In genomic region chr13:106836186-106836802, GRCh38 we compare ENCODE assay signal across 24 cellular contexts.
"Had no signal": no experiment of that assay in that cellular context is flagged by ENCODE, and none has a peak within 500 bp of the region (broad histone marks: within the 10 kb centered on the region; RNA-seq: fewer than 3 reads in every experiment).

No MANE protein-coding gene starts in this region.

- H3K27me3 Mint-ChIP-seq: dendritic cell treated with granulocyte-macrophage colony-stimulating factor and Interleukin-4, amounts not matched to agents 40 ng/mL and 50 ng/mL, for 4 days; effector memory CD8-positive, alpha-beta T cell had no signal

- H3K4me3 ChIP-seq: colonic mucosa, esophagus squamous epithelium, gastrocnemius medialis, heart right ventricle, left lung, lower lobe of right lung, mucosa of descending colon had no signal

- DNase-seq: colonic mucosa; cortex of kidney; effector CD8-positive, alpha-beta T cell; effector memory CD8-positive, alpha-beta T cell; erythroblast; esophagus squamous epithelium; foreskin fibroblast; gastrocnemius medialis; glutamatergic neuron; head of caudate nucleus; heart right ventricle; hippocampal formation; left cardiac atrium; left lung; left ventricle myocardium superior; lower lobe of right lung; mesenchymal stem cell; mucosa of descending colon had no signal

- ATAC-seq: effector memory CD8-positive, alpha-beta T cell; esophagus mucosa; gastrocnemius medialis; left cardiac atrium; left lung; left ventricle myocardium superior; lower lobe of right lung; mucosa of descending colon had no signal

- FAIRE-seq: islet of Langerhans, keratinocyte had no signal

- H3K4me1 ChIP-seq: colonic mucosa, gastrocnemius medialis, left lung, lower lobe of right lung had no signal

- H3K27me3 ChIP-seq: colonic mucosa, esophagus squamous epithelium, gastrocnemius medialis, heart right ventricle, left lung had no signal

- H3K27ac Mint-ChIP-seq: dendritic cell treated with granulocyte-macrophage colony-stimulating factor and Interleukin-4, amounts not matched to agents 40 ng/mL and 50 ng/mL, for 4 days; effector memory CD8-positive, alpha-beta T cell; mesothelial cell of epicardium had no signal

- H3K4me3 Mint-ChIP-seq: dendritic cell treated with granulocyte-macrophage colony-stimulating factor and Interleukin-4, amounts not matched to agents 40 ng/mL and 50 ng/mL, for 4 days; effector memory CD8-positive, alpha-beta T cell; mesothelial cell of epicardium had no signal

- H3K9me3 ChIP-seq: colonic mucosa, esophagus squamous epithelium, gastrocnemius medialis, left lung, lower lobe of right lung, mucosa of descending colon had no signal

- H3K36me3 ChIP-seq: colonic mucosa, esophagus squamous epithelium, gastrocnemius medialis, heart right ventricle, left lung, lower lobe of right lung had no signal

- H3K27ac ChIP-seq: colonic mucosa, epithelial cell of prostate, esophagus squamous epithelium, gastrocnemius medialis, left lung, lower lobe of right lung had no signal
